Comparison of ENCODE assay signal across 17 cellular contexts in genomic region chr7:38563736-38564135, GRCh38.
"Had no signal": no experiment of that assay in that cellular context is flagged by ENCODE, and none has a peak within 500 bp of the region (broad histone marks: within the 10 kb centered on the region; RNA-seq: fewer than 3 reads in every experiment).

No MANE protein-coding gene starts in this region.

- H3K27ac ChIP-seq: RWPE1 had no signal

- H3K9ac ChIP-seq: SK-N-SH had no signal

- H3K4me2 ChIP-seq: SK-N-SH had no signal

- H3K9me3 ChIP-seq: SK-N-SH had no signal

- DNase-seq: Karpas-422, KG1, MM.1S, NCI-H1092 treated with DMSO at 0.1 percent for 48 hours, NCI-H1436, NCI-H187, NCI-H2029, NCI-H2081 treated with DMSO at 0.1 percent for 48 hours, NCI-H2171, NCI-H524 treated with DMSO at 0.1 percent for 48 hours, NCI-H69, NCI-H774, SHP77, SK-N-SH, SW 1271, T-helper 1 cell had no signal
